ENCODE assay signal across 11 cellular contexts in genomic region chr6:101226677-101227135, GRCh38.
DNase-seq lines count a peak whose midpoint lies in the region; ATAC-seq and TF ChIP-seq lines count a peak whose summit lies in the region.
"Had no signal": no experiment of that assay in that cellular context is flagged by ENCODE, and none has a peak within 500 bp of the region (broad histone marks: within the 10 kb centered on the region; RNA-seq: fewer than 3 reads in every experiment).

No MANE protein-coding gene starts in this region.

- 50% methylated on average over 12 of the region's 12 CpGs for WGBS in smooth muscle cell (ENCODE audit: low lambda C conversion rate)
- 50 to 51% methylated on average over 11 to 12 of the region's 12 CpGs for WGBS in thyroid gland, 2 donors

- POLR2A ChIA-PET in activated CD4-positive, alpha-beta memory T cell treated with anti-CD3 and anti-CD28 coated beads for 36 hours (lab: Charles Lee): no interaction called here
- POLR2A ChIA-PET in activated CD4-positive, alpha-beta memory T cell treated with anti-CD3 and anti-CD28 coated beads, Interleukin-2, amount 10 ng/mL, durations not matched to agents 7 days and 5 days (lab: Charles Lee): no interaction called here

- H3K79me2 ChIP-seq in smooth muscle cell (ENCODE audit: low read depth): no peaks in the 10 kb centered on the region

- peak; percentile 27 for DNase-seq in activated CD4-positive, alpha-beta memory T cell treated with anti-CD3 and anti-CD28 coated beads for 36 hours
- no peak for DNase-seq in activated CD4-positive, alpha-beta memory T cell treated with anti-CD3 and anti-CD28 coated beads, Interleukin-2, amount 10 ng/mL, durations not matched to agents 7 days and 5 days
- DNase-seq in NB4 (ENCODE audit: low read depth) (peak; percentile 47), cerebellar cortex (ENCODE audit: low spot score) (peak; percentile 11), smooth muscle cell (lab: John Stamatoyannopoulos, UW; ENCODE audit: unreplicated experiment) (no peak), thyroid gland (no peak), RKO (ENCODE audit: low spot score) (no peak)
- DNase-seq: activated naive CD4-positive, alpha-beta T cell treated with anti-CD3 and anti-CD28 coated beads, Interleukin-2, amount 10 ng/mL, durations not matched to agents 7 days and 5 days; DMS79 had no signal

- H3K9me3 Mint-ChIP-seq in activated CD4-positive, alpha-beta memory T cell treated with anti-CD3 and anti-CD28 coated beads for 36 hours: peaks cover 9% of the 10 kb centered on the region
- peaks cover 8% of the 10 kb centered on the region for H3K9me3 Mint-ChIP-seq in activated CD4-positive, alpha-beta memory T cell treated with anti-CD3 and anti-CD28 coated beads, Interleukin-2, amount 10 ng/mL, durations not matched to agents 7 days and 5 days

- intact Hi-C loops in activated CD4-positive, alpha-beta memory T cell treated with anti-CD3 and anti-CD28 coated beads for 36 hours (cut with micrococcal nuclease): no loop called here
- intact Hi-C loops in thyroid gland (cut with DNase I): no loop called here

- no peak overlapping the region for H3K27ac Mint-ChIP-seq in activated CD4-positive, alpha-beta memory T cell treated with anti-CD3 and anti-CD28 coated beads for 36 hours
- no peak overlapping the region for H3K27ac Mint-ChIP-seq in activated CD4-positive, alpha-beta memory T cell treated with anti-CD3 and anti-CD28 coated beads, Interleukin-2, amount 10 ng/mL, durations not matched to agents 7 days and 5 days
- H3K27ac Mint-ChIP-seq: activated naive CD4-positive, alpha-beta T cell treated with anti-CD3 and anti-CD28 coated beads, Interleukin-2, amount 10 ng/mL, durations not matched to agents 7 days and 5 days; stimulated activated memory B cell treated with anti-CD40 and anti-IgM and Interleukin-4, amounts not matched to agents 10 μg/mL and 1 μg/mL and 100 μg/mL, for 72 hours had no signal

- H3K36me3 ChIP-seq in smooth muscle cell (ENCODE audit: low read depth) (no peaks in the 10 kb centered on the region), thyroid gland (no peaks in the 10 kb centered on the region)

- no peak for TF ChIP-seq POLR2A in NB4 (IDR thresholded peaks at IDR 0.05; ENCODE audit: extremely low read depth, insufficient read length)
- TF ChIP-seq POLR2A in thyroid gland (IDR thresholded peaks at IDR 0.05): no peak

- no peaks in the 10 kb centered on the region for H4K20me1 ChIP-seq in smooth muscle cell (ENCODE audit: low read depth)

- no peaks in the 10 kb centered on the region for H3F3A ChIP-seq in smooth muscle cell (ENCODE audit: low read depth)

- no peak overlapping the region for H3K27ac ChIP-seq in smooth muscle cell (ENCODE audit: low read depth)
- H3K27ac ChIP-seq in thyroid gland: no peak overlapping the region

- H3K27me3 ChIP-seq in smooth muscle cell (ENCODE audit: low read depth): no peaks in the 10 kb centered on the region
- H3K27me3 ChIP-seq in thyroid gland: no peaks in the 10 kb centered on the region

- no peaks in the 10 kb centered on the region for H3K36me3 Mint-ChIP-seq in activated CD4-positive, alpha-beta memory T cell treated with anti-CD3 and anti-CD28 coated beads for 36 hours
- H3K36me3 Mint-ChIP-seq in activated CD4-positive, alpha-beta memory T cell treated with anti-CD3 and anti-CD28 coated beads, Interleukin-2, amount 10 ng/mL, durations not matched to agents 7 days and 5 days (ENCODE audit: low read depth): no peaks in the 10 kb centered on the region
- H3K36me3 Mint-ChIP-seq: activated naive CD4-positive, alpha-beta T cell treated with anti-CD3 and anti-CD28 coated beads, Interleukin-2, amount 10 ng/mL, durations not matched to agents 7 days and 5 days; stimulated activated memory B cell treated with anti-CD40 and anti-IgM and Interleukin-4, amounts not matched to agents 10 μg/mL and 1 μg/mL and 100 μg/mL, for 72 hours had no signal

- no peak overlapping the region for H3K9ac ChIP-seq in smooth muscle cell (ENCODE audit: low read depth)

- H3K27me3 Mint-ChIP-seq in activated CD4-positive, alpha-beta memory T cell treated with anti-CD3 and anti-CD28 coated beads for 36 hours: no peaks in the 10 kb centered on the region
- H3K27me3 Mint-ChIP-seq in activated CD4-positive, alpha-beta memory T cell treated with anti-CD3 and anti-CD28 coated beads, Interleukin-2, amount 10 ng/mL, durations not matched to agents 7 days and 5 days: no peaks in the 10 kb centered on the region
- H3K27me3 Mint-ChIP-seq: activated naive CD4-positive, alpha-beta T cell treated with anti-CD3 and anti-CD28 coated beads, Interleukin-2, amount 10 ng/mL, durations not matched to agents 7 days and 5 days; stimulated activated memory B cell treated with anti-CD40 and anti-IgM and Interleukin-4, amounts not matched to agents 10 μg/mL and 1 μg/mL and 100 μg/mL, for 72 hours had no signal

- H3K4me1 Mint-ChIP-seq in activated CD4-positive, alpha-beta memory T cell treated with anti-CD3 and anti-CD28 coated beads for 36 hours (ENCODE audit: low read depth): no peaks in the 10 kb centered on the region
- no peaks in the 10 kb centered on the region for H3K4me1 Mint-ChIP-seq in activated CD4-positive, alpha-beta memory T cell treated with anti-CD3 and anti-CD28 coated beads, Interleukin-2, amount 10 ng/mL, durations not matched to agents 7 days and 5 days
- H3K4me1 Mint-ChIP-seq: activated naive CD4-positive, alpha-beta T cell treated with anti-CD3 and anti-CD28 coated beads, Interleukin-2, amount 10 ng/mL, durations not matched to agents 7 days and 5 days; stimulated activated memory B cell treated with anti-CD40 and anti-IgM and Interleukin-4, amounts not matched to agents 10 μg/mL and 1 μg/mL and 100 μg/mL, for 72 hours had no signal

- no peaks in the 10 kb centered on the region for H3K9me3 ChIP-seq in smooth muscle cell (replicated peaks; ENCODE audit: low read depth)
- H3K9me3 ChIP-seq in thyroid gland: no peaks in the 10 kb centered on the region

- no peak overlapping the region for H3K4me2 ChIP-seq in smooth muscle cell

- H3K4me3 ChIP-seq in NB4 (ENCODE audit: low read depth, low read length) (no peak overlapping the region), smooth muscle cell (no peak overlapping the region), thyroid gland (replicated peaks in 1 of 3) (no peak overlapping the region)

- no peak for ATAC-seq in HG03097 (IDR thresholded peaks at IDR 0.05; ENCODE audit: low FRiP score, unreplicated experiment)
- ATAC-seq: stimulated activated memory B cell treated with anti-CD40 and anti-IgM and Interleukin-4, amounts not matched to agents 10 μg/mL and 1 μg/mL and 100 μg/mL, for 72 hours had no signal

- CTCF ChIA-PET in activated CD4-positive, alpha-beta memory T cell treated with anti-CD3 and anti-CD28 coated beads for 36 hours (lab: Charles Lee): no interaction called here
- CTCF ChIA-PET in activated CD4-positive, alpha-beta memory T cell treated with anti-CD3 and anti-CD28 coated beads, Interleukin-2, amount 10 ng/mL, durations not matched to agents 7 days and 5 days (lab: Charles Lee): no interaction called here

- TF ChIP-seq CTCF in NB4 (IDR thresholded peaks at IDR 0.05; ENCODE audit: low read depth, low read length) (peak; percentile 38), smooth muscle cell (IDR thresholded peaks at IDR 0.05; ENCODE audit: borderline replicate concordance, insufficient read depth, poor library complexity, severe bottlenecking) (peak; percentile 34), thyroid gland (IDR thresholded peaks at IDR 0.05) (no peak)

- no peak overlapping the region for H2AFZ ChIP-seq in smooth muscle cell (ENCODE audit: low read depth)

- H3K4me1 ChIP-seq in smooth muscle cell (ENCODE audit: low read depth) (no peaks in the 10 kb centered on the region), thyroid gland (no peaks in the 10 kb centered on the region)

- no peak overlapping the region for H3K4me3 Mint-ChIP-seq in activated CD4-positive, alpha-beta memory T cell treated with anti-CD3 and anti-CD28 coated beads for 36 hours
- H3K4me3 Mint-ChIP-seq in activated CD4-positive, alpha-beta memory T cell treated with anti-CD3 and anti-CD28 coated beads, Interleukin-2, amount 10 ng/mL, durations not matched to agents 7 days and 5 days: no peak overlapping the region
- H3K4me3 Mint-ChIP-seq: activated naive CD4-positive, alpha-beta T cell treated with anti-CD3 and anti-CD28 coated beads, Interleukin-2, amount 10 ng/mL, durations not matched to agents 7 days and 5 days; stimulated activated memory B cell treated with anti-CD40 and anti-IgM and Interleukin-4, amounts not matched to agents 10 μg/mL and 1 μg/mL and 100 μg/mL, for 72 hours had no signal

Comparison
In these comparisons a context has a peak if more than half of its experiments do, and no peak if none do; other contexts are left out.
1. DNase-seq: peak in activated CD4-positive, alpha-beta memory T cell treated with anti-CD3 and anti-CD28 coated beads for 36 hours (single experiment), NB4 (single experiment) and cerebellar cortex (single experiment); none in activated CD4-positive, alpha-beta memory T cell treated with anti-CD3 and anti-CD28 coated beads, Interleukin-2, amount 10 ng/mL, durations not matched to agents 7 days and 5 days (single experiment), smooth muscle cell (single experiment), thyroid gland (0 of 2) and RKO (single experiment).
2. CTCF ChIP-seq: peak in NB4 (single experiment) and smooth muscle cell (single experiment); none in thyroid gland (0 of 6).